ENCODE assay signal across 16 cellular contexts in genomic region chr7:88090233-88090632, GRCh38.
"Had no signal": no experiment of that assay in that cellular context is flagged by ENCODE, and none has a peak within 500 bp of the region (broad histone marks: within the 10 kb centered on the region; RNA-seq: fewer than 3 reads in every experiment).

No MANE protein-coding gene starts in this region.

- ATAC-seq: activated CD8-positive, alpha-beta T cell treated with anti-CD3 and anti-CD28 coated beads for 36 hours; activated T-cell treated with anti-CD3 and anti-CD28 coated beads, Interleukin-2, amount 50 U/mL, for 4 hours; foreskin keratinocyte; left cardiac atrium; naive thymus-derived CD8-positive, alpha-beta T cell had no signal

- H3K27me3 ChIP-seq: breast epithelium had no signal

- H3K4me1 Mint-ChIP-seq: activated B cell treated with CpG ODN at 0.5 μM for 24 hours, memory B cell had no signal

- FAIRE-seq: TTC549, urothelium cell line had no signal

- H3K27ac ChIP-seq: breast epithelium, foreskin keratinocyte had no signal

- H3K4me1 ChIP-seq: breast epithelium, foreskin keratinocyte had no signal

- H3K36me3 ChIP-seq: breast epithelium had no signal

- H3K36me3 Mint-ChIP-seq: memory B cell; naive thymus-derived CD8-positive, alpha-beta T cell; stimulated activated effector memory CD8-positive, alpha-beta T cell treated with anti-CD3 and anti-CD28 coated beads, Interleukin-12 subunit alpha, Interleukin-12 subunit beta, amount 100 ng/mL, for 72 hours had no signal

- H3K27ac Mint-ChIP-seq: activated B cell treated with CpG ODN at 0.5 μM for 24 hours; activated CD8-positive, alpha-beta T cell treated with anti-CD3 and anti-CD28 coated beads for 36 hours; dendritic cell treated with granulocyte-macrophage colony-stimulating factor and Interleukin-4, amounts not matched to agents 40 ng/mL and 50 ng/mL, for 4 days; memory B cell; stimulated activated effector memory CD8-positive, alpha-beta T cell treated with anti-CD3 and anti-CD28 coated beads, Interleukin-12 subunit alpha, Interleukin-12 subunit beta, amount 100 ng/mL, for 72 hours had no signal

- DNase-seq: activated B cell treated with CpG ODN at 0.5 μM for 24 hours; activated CD4-positive, alpha-beta T cell treated with anti-CD3 and anti-CD28 coated beads for 48 hours; activated T-cell treated with anti-CD3 and anti-CD28 coated beads, Interleukin-2, amount 50 U/mL, for 4 hours; aorta; effector memory CD4-positive, alpha-beta T cell; foreskin keratinocyte; left cardiac atrium; stimulated activated CD4-positive, alpha-beta T cell treated with anti-CD3 and anti-CD28 coated beads, Interleukin-12 subunit alpha, Interleukin-12 subunit beta, amount 100 ng/mL, for 4 hours had no signal

- H3K27me3 Mint-ChIP-seq: activated CD8-positive, alpha-beta T cell treated with anti-CD3 and anti-CD28 coated beads for 36 hours; dendritic cell treated with granulocyte-macrophage colony-stimulating factor and Interleukin-4, amounts not matched to agents 40 ng/mL and 50 ng/mL, for 4 days; naive thymus-derived CD8-positive, alpha-beta T cell had no signal

- H3K9me3 ChIP-seq: breast epithelium had no signal

- H3K4me3 Mint-ChIP-seq: activated B cell treated with CpG ODN at 0.5 μM for 24 hours; activated CD8-positive, alpha-beta T cell treated with anti-CD3 and anti-CD28 coated beads for 36 hours; activated T-cell treated with anti-CD3 and anti-CD28 coated beads, Interleukin-2, amount 50 U/mL, for 4 hours; dendritic cell treated with granulocyte-macrophage colony-stimulating factor and Interleukin-4, amounts not matched to agents 40 ng/mL and 50 ng/mL, for 4 days; memory B cell; stimulated activated effector memory CD8-positive, alpha-beta T cell treated with anti-CD3 and anti-CD28 coated beads, Interleukin-12 subunit alpha, Interleukin-12 subunit beta, amount 100 ng/mL, for 72 hours had no signal

- H3K9me3 Mint-ChIP-seq: activated B cell treated with CpG ODN at 0.5 μM for 24 hours; activated CD8-positive, alpha-beta T cell treated with anti-CD3 and anti-CD28 coated beads for 36 hours; activated T-cell treated with anti-CD3 and anti-CD28 coated beads, Interleukin-2, amount 50 U/mL, for 4 hours; dendritic cell treated with granulocyte-macrophage colony-stimulating factor and Interleukin-4, amounts not matched to agents 40 ng/mL and 50 ng/mL, for 4 days; memory B cell; naive thymus-derived CD8-positive, alpha-beta T cell; stimulated activated effector memory CD8-positive, alpha-beta T cell treated with anti-CD3 and anti-CD28 coated beads, Interleukin-12 subunit alpha, Interleukin-12 subunit beta, amount 100 ng/mL, for 72 hours had no signal
